Comparison of ENCODE assay signal across 8 cellular contexts in genomic region chr17:63740464-63741181, GRCh38. TPM values are rescaled to one million over a fixed set of nuclear protein-coding genes. Genes with fewer than 3 reads are reported as not detected.
A peak's percentile ranks its signal among the peaks of the same experiment; 100 is the strongest.
DNase-seq lines count a peak whose midpoint lies in the region; ATAC-seq and TF ChIP-seq lines count a peak whose summit lies in the region.

No MANE protein-coding gene starts in this region.

- DNase-seq in AG04450 (ENCODE audit: low read depth, low spot score) (no peak), RWPE1 (ENCODE audit: low spot score) (peak; percentile 1), epithelial cell of esophagus (ENCODE audit: low read depth) (peak; percentile 55)
- DNase-seq in natural killer cell treated with Interleukin-12 subunit alpha and Interleukin-12 subunit beta and Interleukin-15 and Interleukin-18, amount 100 ng/mL, for 72 hours (ENCODE audit: low spot score) = no peak

- H3K27ac Mint-ChIP-seq in natural killer cell treated with Interleukin-12 subunit alpha and Interleukin-12 subunit beta and Interleukin-15 and Interleukin-18, amount 100 ng/mL, for 72 hours = peak overlapping the region; percentile 95 to 96

- H3K9me3 Mint-ChIP-seq in natural killer cell treated with Interleukin-12 subunit alpha and Interleukin-12 subunit beta and Interleukin-15 and Interleukin-18, amount 100 ng/mL, for 72 hours = no peaks in the 10 kb centered on the region

- H3K27me3 Mint-ChIP-seq in natural killer cell treated with Interleukin-12 subunit alpha and Interleukin-12 subunit beta and Interleukin-15 and Interleukin-18, amount 100 ng/mL, for 72 hours = no peaks in the 10 kb centered on the region

- H3K27me3 ChIP-seq in AG04450 (ENCODE audit: control insufficient read depth, insufficient read depth, low read length) = no peaks in the 10 kb centered on the region

- H3K4me1 Mint-ChIP-seq in natural killer cell treated with Interleukin-12 subunit alpha and Interleukin-12 subunit beta and Interleukin-15 and Interleukin-18, amount 100 ng/mL, for 72 hours (ENCODE audit: low read depth in 2 of 2) = peaks cover 11 to 19% of the 10 kb centered on the region in 2 donors

- H3K36me3 Mint-ChIP-seq in natural killer cell treated with Interleukin-12 subunit alpha and Interleukin-12 subunit beta and Interleukin-15 and Interleukin-18, amount 100 ng/mL, for 72 hours = peaks cover 2% of the 10 kb centered on the region

- CTCF ChIA-PET in AG04450 (lab: Charles Lee) = no interaction called here
- CTCF ChIA-PET in RWPE1 (lab: Yijun Ruan, JAX) = interaction anchor here (0.6 kb wide), 1 partner anchor 1760 kb away, joined by 3 read pairs; no protein-coding TSS in a partner anchor

- POLR2A ChIA-PET in AG04450 (lab: Yijun Ruan, JAX) (no interaction called here), RWPE1 (lab: Yijun Ruan, JAX; ENCODE audit: low non-redundant PET) (no interaction called here)

- H3K4me3 Mint-ChIP-seq in natural killer cell treated with Interleukin-12 subunit alpha and Interleukin-12 subunit beta and Interleukin-15 and Interleukin-18, amount 100 ng/mL, for 72 hours = peak overlapping the region; percentile 89

- H3K4me3 ChIP-seq in AG04450 (ENCODE audit: low read depth, low read length) (peak overlapping the region; percentile 83), epithelial cell of esophagus (ENCODE audit: low read length) (peak overlapping the region; percentile 88)

- peaks cover 5% of the 10 kb centered on the region; the same call in 1 of the 2 replicates for H3K9me3 ChIP-seq in AG04450 (ENCODE audit: control insufficient read depth, insufficient read depth, low read length)

- ATAC-seq in GM18517 (IDR thresholded peaks at IDR 0.05; ENCODE audit: unreplicated experiment) (peak; percentile 4), HG03457 (IDR thresholded peaks at IDR 0.05; ENCODE audit: unreplicated experiment) (no peak), HG03097 (IDR thresholded peaks at IDR 0.05; ENCODE audit: low FRiP score, unreplicated experiment) (no peak), GM19035 (IDR thresholded peaks at IDR 0.05; ENCODE audit: unreplicated experiment) (no peak)
- no peak for ATAC-seq in natural killer cell treated with Interleukin-12 subunit alpha and Interleukin-12 subunit beta and Interleukin-15 and Interleukin-18, amount 100 ng/mL, for 72 hours

- H3K27ac ChIP-seq in AG04450 (ENCODE audit: low read depth, low read length) (peak overlapping the region; percentile 50), RWPE1 (peak overlapping the region; percentile 96)

- TF ChIP-seq CTCF in AG04450 (IDR thresholded peaks at IDR 0.05; ENCODE audit: low read depth, low read length) = no peak
- TF ChIP-seq CTCF in RWPE1 (conservative IDR thresholded peaks at IDR 0.05; ENCODE audit: low read depth) = no peak
- no peak for TF ChIP-seq CTCF in epithelial cell of esophagus (IDR thresholded peaks at IDR 0.05; ENCODE audit: insufficient read depth, low read depth, low read length, missing control alignments)

RNA-seq across cellular contexts. Expression of gene STRADA, which starts 1.0 kb away (rescaled TPM):
- 28.0 and 28.1 TPM in 2 replicates for polyA plus RNA-seq in AG04450 (2011; rRNA removed)
- 25.8 and 27.9 TPM in 2 replicates for polyA minus RNA-seq in AG04450 (2011; rRNA and poly(A)+ RNA removed)
- total RNA-seq in natural killer cell treated with Interleukin-12 subunit alpha and Interleukin-12 subunit beta and Interleukin-15 and Interleukin-18, amount 100 ng/mL, for 72 hours = 10 to 100 TPM; 59.5 to 86.5 TPM

RNA-seq across cellular contexts. Expression of gene CCDC47, which starts 32.8 kb away (rescaled TPM):
- 52.2 and 68.9 TPM in 2 replicates for polyA plus RNA-seq in AG04450 (2011; rRNA removed)
- 33.4 and 40.0 TPM in 2 replicates for polyA minus RNA-seq in AG04450 (2011; rRNA and poly(A)+ RNA removed)
- 100 to 1,000 TPM in 1 of 2 donors, 10 to 100 TPM in 1; 72.6 to 102 TPM for total RNA-seq in natural killer cell treated with Interleukin-12 subunit alpha and Interleukin-12 subunit beta and Interleukin-15 and Interleukin-18, amount 100 ng/mL, for 72 hours

RNA-seq across cellular contexts. Expression of gene DDX42, which starts 33.3 kb away (rescaled TPM):
- 122 and 141 TPM in 2 replicates for polyA plus RNA-seq in AG04450 (2011; rRNA removed)
- 60.5 and 78.0 TPM in 2 replicates for polyA minus RNA-seq in AG04450 (2011; rRNA and poly(A)+ RNA removed)
- total RNA-seq in natural killer cell treated with Interleukin-12 subunit alpha and Interleukin-12 subunit beta and Interleukin-15 and Interleukin-18, amount 100 ng/mL, for 72 hours = 100 to 1,000 TPM; 107 to 161 TPM

RNA-seq across cellular contexts. Expression of gene LIMD2, which starts 40.7 kb away (rescaled TPM):
- polyA plus RNA-seq in AG04450 (2011; rRNA removed) = 13.4 and 24.6 TPM in 2 replicates
- polyA minus RNA-seq in AG04450 (2011; rRNA and poly(A)+ RNA removed) = 4.5 and 10.3 TPM in 2 replicates
- 100 to 1,000 TPM; 114 to 185 TPM for total RNA-seq in natural killer cell treated with Interleukin-12 subunit alpha and Interleukin-12 subunit beta and Interleukin-15 and Interleukin-18, amount 100 ng/mL, for 72 hours

Comparison
In these comparisons a context has a peak if more than half of its experiments do, and no peak if none do; other contexts are left out.
1. DNase-seq: peak in RWPE1 (single experiment) and epithelial cell of esophagus (single experiment); none in AG04450 (single experiment) and natural killer cell treated with Interleukin-12 subunit alpha and Interleukin-12 subunit beta and Interleukin-15 and Interleukin-18, amount 100 ng/mL, for 72 hours (single experiment).